ENCODE assay signal across 6 cellular contexts in genomic region chr14:22887260-22887989, GRCh38. TPM values are rescaled to one million over a fixed set of nuclear protein-coding genes. Genes with fewer than 3 reads are reported as not detected.
DNase-seq lines count a peak whose midpoint lies in the region; ATAC-seq, FAIRE-seq and TF ChIP-seq lines count a peak whose summit lies in the region.

No MANE protein-coding gene starts in this region.

- H3K36me3 ChIP-seq in endocrine pancreas (ENCODE audit: control insufficient read depth, insufficient read depth, low read length) (no peaks in the 10 kb centered on the region), ovary (no peaks in the 10 kb centered on the region)

- intact Hi-C loops in ovary (cut with DNase I), result no loop called here

- H3K4me1 ChIP-seq in endocrine pancreas (ENCODE audit: control insufficient read depth, insufficient read depth, low read length), result no peaks in the 10 kb centered on the region
- H3K4me1 ChIP-seq in ovary (ENCODE audit: insufficient read depth), result peaks cover 6% of the 10 kb centered on the region

- H3K9me3 ChIP-seq in endocrine pancreas (ENCODE audit: control insufficient read depth, low read length), result no peaks in the 10 kb centered on the region
- H3K9me3 ChIP-seq in ovary, result no peaks in the 10 kb centered on the region

- H3K9ac ChIP-seq in endocrine pancreas (ENCODE audit: control insufficient read depth, insufficient read depth, low read length), result peak overlapping the region; percentile 93

- DNase-seq in RCC 7860 (ENCODE audit: low spot score) (peak; percentile 81), ovary (peak; percentile 58 to 76 (median 66))
- no peak for DNase-seq in activated CD8-positive, alpha-beta memory T cell treated with anti-CD3 and anti-CD28 coated beads, Interleukin-2, amount 50 U/mL, for 4 hours

- no peak for TF ChIP-seq POLR2A in ovary (IDR thresholded peaks at IDR 0.05)

- H3K27ac ChIP-seq in ovary, result peak overlapping the region; percentile 10 to 72

- ATAC-seq in GM18511 (IDR thresholded peaks at IDR 0.05; ENCODE audit: unreplicated experiment), result peak; percentile 56
- ATAC-seq in HG03196 (IDR thresholded peaks at IDR 0.05; ENCODE audit: unreplicated experiment), result peak; percentile 36

- WGBS in ovary, 3 donors, result 10 to 19% (median 14%) methylated on average over 11 of the region's 11 CpGs

- H3K27me3 ChIP-seq in endocrine pancreas (ENCODE audit: control insufficient read depth, insufficient read depth, low read length) (no peaks in the 10 kb centered on the region), ovary (no peaks in the 10 kb centered on the region)

- no peak for TF ChIP-seq CTCF in ovary (IDR thresholded peaks at IDR 0.05)

- no peak for TF ChIP-seq EP300 in ovary (IDR thresholded peaks at IDR 0.05)

- peak; percentile 55 for FAIRE-seq in RCC 7860 (lab: Jason Lieb, UNC)

- peak overlapping the region; percentile 52 for H3K4me3 ChIP-seq in endocrine pancreas (ENCODE audit: control insufficient read depth, insufficient read depth, low read length)
- peak overlapping the region; percentile 51 for H3K4me3 ChIP-seq in ovary

RNA-seq across cellular contexts. Expression of gene REM2, which starts 4.4 kb away (rescaled TPM):
- 1 to 10 TPM in 1 of 7 donors, under 1 TPM in 6; 0.12 to 1.1 (median 0.66) TPM for total RNA-seq in ovary
- under 1 TPM; 0.40 to 0.74 TPM for polyA plus RNA-seq in ovary

RNA-seq across cellular contexts. Expression of gene LRP10, which starts 15.9 kb away (rescaled TPM):
- 100 to 1,000 TPM in 4 of 7 donors, 10 to 100 TPM in 3; 56.9 to 122 (median 105) TPM for total RNA-seq in ovary
- polyA plus RNA-seq in ovary, result 10 to 100 TPM; 32.4 to 71.6 TPM

RNA-seq across cellular contexts. Expression of gene RBM23, which starts 31.5 kb away (rescaled TPM):
- total RNA-seq in ovary, result 100 to 1,000 TPM in 5 of 7 donors, 10 to 100 TPM in 2; 90.9 to 244 (median 129) TPM
- polyA plus RNA-seq in ovary, result 100 to 1,000 TPM in 1 of 2 donors, 10 to 100 TPM in 1; 57.0 to 104 TPM

RNA-seq across cellular contexts. Expression of gene PRMT5, which starts 41.8 kb away (rescaled TPM):
- total RNA-seq in ovary, result 10 to 100 TPM; 37.6 to 92.3 (median 65.4) TPM
- polyA plus RNA-seq in ovary, result 100 to 1,000 TPM in 1 of 2 donors, 10 to 100 TPM in 1; 40.2 to 109 TPM

RNA-seq across cellular contexts. Expression of gene MMP14, which starts 51.0 kb away (rescaled TPM):
- total RNA-seq in ovary, result 100 to 1,000 TPM in 4 of 7 donors, 10 to 100 TPM in 3; 70.0 to 267 (median 174) TPM
- polyA plus RNA-seq in ovary, result 100 to 1,000 TPM in 1 of 2 donors, 10 to 100 TPM in 1; 90.2 to 156 TPM
